ENCODE assay signal across 8 cellular contexts in genomic region chr10:44962870-44963738, GRCh38.
DNase-seq lines count a peak whose midpoint lies in the region; ATAC-seq and TF ChIP-seq lines count a peak whose summit lies in the region.

No MANE protein-coding gene starts in this region.

- H3K4me2 ChIP-seq in Loucy (ENCODE audit: low read depth, low read length, poor library complexity, severe bottlenecking): peak overlapping the region; percentile 26

- no peaks in the 10 kb centered on the region for H3F3A ChIP-seq in Loucy (ENCODE audit: low read depth)

- H4K20me1 ChIP-seq in Loucy (ENCODE audit: insufficient read depth, low read length, poor library complexity, severe bottlenecking): no peaks in the 10 kb centered on the region

- H3K36me3 ChIP-seq in Loucy (ENCODE audit: insufficient read depth, low read length) (no peaks in the 10 kb centered on the region), mucosa of rectum (ENCODE audit: control insufficient read depth in 2 of 2, insufficient read depth in 2 of 2, low read length in 2 of 2) (no peaks in the 10 kb centered on the region)

- H3K27me3 ChIP-seq in Loucy (ENCODE audit: insufficient read depth, low read length, poor library complexity, severe bottlenecking): no peaks in the 10 kb centered on the region
- H3K27me3 ChIP-seq in mucosa of rectum (ENCODE audit: control insufficient read depth in 2 of 2, insufficient read depth in 2 of 2, low read length in 2 of 2): no peaks in the 10 kb centered on the region

- ATAC-seq in GM21515 (IDR thresholded peaks at IDR 0.05; ENCODE audit: unreplicated experiment) (no peak), HG03520 (IDR thresholded peaks at IDR 0.05; ENCODE audit: unreplicated experiment) (no peak)

- TF ChIP-seq CTCF in Loucy (conservative IDR thresholded peaks at IDR 0.05; ENCODE audit: low read length): peak; percentile 50

- H3K9me3 ChIP-seq in Loucy (ENCODE audit: insufficient read depth, low read depth, low read length): no peaks in the 10 kb centered on the region
- H3K9me3 ChIP-seq in mucosa of rectum (ENCODE audit: control insufficient read depth in 2 of 2, low read length in 2 of 2): no peaks in the 10 kb centered on the region

- H3K79me2 ChIP-seq in Loucy (ENCODE audit: insufficient read depth, low read length): peaks cover 10% of the 10 kb centered on the region; the same call in 1 of the 2 replicates

- H3K4me3 ChIP-seq in Loucy (ENCODE audit: low read length, poor library complexity, severe bottlenecking): no peak overlapping the region
- H3K4me3 ChIP-seq in mucosa of rectum (ENCODE audit: low read length in 2 of 2): peak overlapping the region in 1 of 2 donors; percentile 14

- H3K9ac ChIP-seq in Loucy (ENCODE audit: low read depth, low read length, poor library complexity, severe bottlenecking): peak overlapping the region; percentile 2
- peak overlapping the region in 1 of 2 donors; percentile 30 for H3K9ac ChIP-seq in mucosa of rectum (ENCODE audit: low read depth in 1 of 2, low read length in 2 of 2)

- H3K27ac ChIP-seq in mucosa of rectum (ENCODE audit: low read depth in 2 of 2, low read length in 2 of 2): peak overlapping the region; percentile 61 to 67

- H3K4me1 ChIP-seq in Loucy (ENCODE audit: insufficient read depth, low read length, poor library complexity, severe bottlenecking): peaks cover 73% of the 10 kb centered on the region
- H3K4me1 ChIP-seq in mucosa of rectum (ENCODE audit: control insufficient read depth in 2 of 2, insufficient read depth in 2 of 2, low read length in 2 of 2): peaks cover 43 to 46% of the 10 kb centered on the region in 2 donors

- DNase-seq in AML-193 (lab: John Stamatoyannopoulos, UW): peak; percentile 37 to 46
- peak; percentile 50 for DNase-seq in cerebellar cortex (ENCODE audit: low spot score)
- DNase-seq in GM19240 (ENCODE audit: insufficient read length, low spot score): no peak
- no peak for DNase-seq in DMS153 treated with DMSO at 0.1 percent for 48 hours (lab: John Stamatoyannopoulos, UW; ENCODE audit: unreplicated experiment)

- H3K9me2 ChIP-seq in Loucy (replicated peaks; ENCODE audit: low read depth, low read length): no peaks in the 10 kb centered on the region

- no peak overlapping the region for H2AFZ ChIP-seq in Loucy (ENCODE audit: low read length)

Comparison
In these comparisons a context has a peak if more than half of its experiments do, and no peak if none do; other contexts are left out.
1. DNase-seq: peak in AML-193 (2 of 2) and cerebellar cortex (single experiment); none in GM19240 (single experiment) and DMS153 treated with DMSO at 0.1 percent for 48 hours (single experiment).